Comparison of ENCODE assay signal across 16 cellular contexts in genomic region chr15:77081971-77082370, GRCh38.
"Had no signal": no experiment of that assay in that cellular context is flagged by ENCODE, and none has a peak within 500 bp of the region (broad histone marks: within the 10 kb centered on the region; RNA-seq: fewer than 3 reads in every experiment).

No MANE protein-coding gene starts in this region.

- DNase-seq: activated CD4-positive, alpha-beta T cell treated with anti-CD3 and anti-CD28 coated beads, Interleukin-2, amount 10 ng/mL, durations not matched to agents 24 days and 14 days; activated CD8-positive, alpha-beta memory T cell treated with anti-CD3 and anti-CD28 coated beads, Interleukin-2, amount 50 U/mL, for 4 hours; activated CD8-positive, alpha-beta T cell treated with anti-CD3 and anti-CD28 coated beads, Interleukin-2, amount 10 ng/mL, durations not matched to agents 7 days and 5 days; activated naive CD4-positive, alpha-beta T cell; anterior cingulate cortex; cortex of kidney; effector memory CD4-positive, alpha-beta T cell; heart right ventricle; left colon; naive thymus-derived CD4-positive, alpha-beta T cell; psoas muscle; stimulated activated CD4-positive, alpha-beta T cell treated with anti-CD3 and anti-CD28 coated beads, Interleukin-2, amount 100 ng/mL, for 24 hours; stimulated activated naive CD4-positive, alpha-beta T cell; tibial artery had no signal

- H3K9me3 Mint-ChIP-seq: activated CD4-positive, alpha-beta T cell treated with anti-CD3 and anti-CD28 coated beads, Interleukin-2, amount 10 ng/mL, durations not matched to agents 24 days and 14 days had no signal

- H3K27ac ChIP-seq: heart right ventricle, psoas muscle, tibial artery had no signal

- ATAC-seq: activated CD8-positive, alpha-beta T cell treated with anti-CD3 and anti-CD28 coated beads, Interleukin-2, amount 10 ng/mL, durations not matched to agents 7 days and 5 days; heart right ventricle; left colon; naive thymus-derived CD4-positive, alpha-beta T cell; psoas muscle; sciatic nerve had no signal

- H3K36me3 ChIP-seq: heart right ventricle, tibial artery had no signal

- H3K27me3 ChIP-seq: heart right ventricle, tibial artery had no signal

- H3K4me3 ChIP-seq: heart right ventricle, lung, psoas muscle, tibial artery had no signal

- H3K36me3 Mint-ChIP-seq: naive thymus-derived CD4-positive, alpha-beta T cell had no signal

- H3K4me3 Mint-ChIP-seq: activated CD4-positive, alpha-beta T cell treated with anti-CD3 and anti-CD28 coated beads, Interleukin-2, amount 10 ng/mL, durations not matched to agents 24 days and 14 days; activated CD8-positive, alpha-beta T cell treated with anti-CD3 and anti-CD28 coated beads, Interleukin-2, amount 10 ng/mL, durations not matched to agents 7 days and 5 days had no signal

- H3K27ac Mint-ChIP-seq: activated CD8-positive, alpha-beta T cell treated with anti-CD3 and anti-CD28 coated beads, Interleukin-2, amount 10 ng/mL, durations not matched to agents 7 days and 5 days; naive thymus-derived CD4-positive, alpha-beta T cell had no signal

- H3K9me3 ChIP-seq: heart right ventricle, psoas muscle, tibial artery had no signal
